In genomic region chr9:84141762-84142370, GRCh38 we compare ENCODE assay signal across 17 cellular contexts.
DNase-seq lines count a peak whose midpoint lies in the region.
"Had no signal": no experiment of that assay in that cellular context is flagged by ENCODE, and none has a peak within 500 bp of the region (broad histone marks: within the 10 kb centered on the region; RNA-seq: fewer than 3 reads in every experiment).

No MANE protein-coding gene starts in this region.

- DNase-seq in NCI-H82 (lab: John Stamatoyannopoulos, UW) (peak; percentile 64), NCI-H82 treated with DMSO at 0.1 percent for 48 hours (lab: John Stamatoyannopoulos, UW; ENCODE audit: unreplicated experiment) (no peak), NCI-H146 treated with DMSO at 0.1 percent for 48 hours (lab: John Stamatoyannopoulos, UW; ENCODE audit: unreplicated experiment) (peak; percentile 11), SK-N-DZ (ENCODE audit: low spot score) (peak; percentile 2), retina (peak; percentile 22), nucleus accumbens (lab: John Stamatoyannopoulos, UW) (no peak), AG08395 (ENCODE audit: low spot score) (no peak)
- no peak for DNase-seq in stimulated activated CD8-positive, alpha-beta memory T cell treated with anti-CD3 and anti-CD28 coated beads, Interleukin-4, amount 100 ng/mL, for 48 hours
- DNase-seq: activated CD4-positive, alpha-beta T cell treated with anti-CD3 and anti-CD28 coated beads, Interleukin-2, amount 50 U/mL, for 48 hours; activated naive CD8-positive, alpha-beta T cell treated with anti-CD3 and anti-CD28 coated beads, Interleukin-2, amount 10 ng/mL, durations not matched to agents 7 days and 5 days; heart right ventricle; Kasumi-1; naive thymus-derived CD8-positive, alpha-beta T cell; pancreas; right lobe of liver; RPMI8226; upper lobe of left lung had no signal

Comparison
In these comparisons a context has a peak if more than half of its experiments do, and no peak if none do; other contexts are left out.
1. DNase-seq: peak in NCI-H82 (single experiment), NCI-H146 treated with DMSO at 0.1 percent for 48 hours (single experiment), SK-N-DZ (single experiment) and retina (single experiment); none in NCI-H82 treated with DMSO at 0.1 percent for 48 hours (single experiment), nucleus accumbens (0 of 56), AG08395 (single experiment) and stimulated activated CD8-positive, alpha-beta memory T cell treated with anti-CD3 and anti-CD28 coated beads, Interleukin-4, amount 100 ng/mL, for 48 hours (single experiment).